1 cellular context compared by ENCODE assay signal in genomic region chr9:87569008-87569908, GRCh38.
TF ChIP-seq lines count a peak whose summit lies in the region.

No MANE protein-coding gene starts in this region.

TF ChIP-seq in HepG2, 621 proteins besides CTCF, POLR2A, EP300 and RAD21 (continued from another document and continues in another):
- TF ChIP-seq ZBTB40 (IDR thresholded peaks at IDR 0.05), result no peak
- TF ChIP-seq ZBTB40 (CRISPR knock-in tag; IDR thresholded peaks at IDR 0.05), result 0 out of 2 replicates have a peak, but pooled peaks have one; percentile 31
- TF ChIP-seq ZNF660 (CRISPR knock-in tag; IDR thresholded peaks at IDR 0.05; ENCODE audit: borderline replicate concordance, low read depth), result no peak
- TF ChIP-seq ZNF136 (CRISPR knock-in tag; IDR thresholded peaks at IDR 0.05; ENCODE audit: low read depth), result no peak
- no peak for TF ChIP-seq TOPORS (CRISPR knock-in tag; IDR thresholded peaks at IDR 0.05)
- peak; percentile 47; the same call in 1 of the 2 replicates for TF ChIP-seq TRIM24 (CRISPR knock-in tag; IDR thresholded peaks at IDR 0.05)
- TF ChIP-seq DMTF1 (CRISPR knock-in tag; IDR thresholded peaks at IDR 0.05), result no peak
- no peak for TF ChIP-seq ZFAT (CRISPR knock-in tag; conservative IDR thresholded peaks at IDR 0.05)
- 0 out of 2 replicates have a peak, but pooled peaks have one; percentile 55 for TF ChIP-seq KDM4B (CRISPR knock-in tag; IDR thresholded peaks at IDR 0.05)
- no peak; the same call in 1 of the 2 replicates for TF ChIP-seq KDM5A (IDR thresholded peaks at IDR 0.05; ENCODE audit: borderline replicate concordance, low read length)
- no peak for TF ChIP-seq NFKB2 (CRISPR knock-in tag; IDR thresholded peaks at IDR 0.05; ENCODE audit: borderline replicate concordance)
- TF ChIP-seq ZNF589 (CRISPR knock-in tag; conservative IDR thresholded peaks at IDR 0.05), result 0 out of 2 replicates have a peak, but pooled peaks have one; percentile 36
- no peak for TF ChIP-seq ARID2 (CRISPR knock-in tag; IDR thresholded peaks at IDR 0.05; ENCODE audit: borderline replicate concordance)
- no peak for TF ChIP-seq RFX1 (IDR thresholded peaks at IDR 0.05)
- TF ChIP-seq ZNF451 (CRISPR knock-in tag; IDR thresholded peaks at IDR 0.05), result no peak
- TF ChIP-seq STAT6 (CRISPR knock-in tag; IDR thresholded peaks at IDR 0.05; ENCODE audit: borderline replicate concordance), result no peak
- no peak for TF ChIP-seq HDAC6 (IDR thresholded peaks at IDR 0.05; ENCODE audit: low read depth, low read length)
- TF ChIP-seq ARNTL (CRISPR knock-in tag; IDR thresholded peaks at IDR 0.05), result no peak; the same call in 1 of the 2 replicates
- peak; percentile 35 for TF ChIP-seq TEAD3 (CRISPR knock-in tag; optimal IDR thresholded peaks at IDR 0.05; ENCODE audit: borderline replicate concordance)
- TF ChIP-seq ZNF512B (CRISPR knock-in tag; IDR thresholded peaks at IDR 0.05; ENCODE audit: borderline replicate concordance), result no peak
- TF ChIP-seq PITX1 (CRISPR knock-in tag; IDR thresholded peaks at IDR 0.05), result peak; percentile 89
- no peak for TF ChIP-seq NR3C1 (CRISPR knock-in tag; IDR thresholded peaks at IDR 0.05)
- peak; percentile 52 for TF ChIP-seq SOX13 (IDR thresholded peaks at IDR 0.05)
- TF ChIP-seq SOX13 (CRISPR knock-in tag; conservative IDR thresholded peaks at IDR 0.05 in 1 of 2, IDR thresholded peaks at IDR 0.05 in 1 of 2), result peak in 1 of 2 experiments; percentile 74; a peak in 2 of 4 replicates
- no peak for TF ChIP-seq ZFP36L1 (CRISPR knock-in tag; IDR thresholded peaks at IDR 0.05)
- TF ChIP-seq GFI1 (CRISPR knock-in tag; IDR thresholded peaks at IDR 0.05; ENCODE audit: borderline replicate concordance), result peak; percentile 75; the same call in 1 of the 2 replicates
- TF ChIP-seq RARA (CRISPR knock-in tag; IDR thresholded peaks at IDR 0.05), result peak; percentile 70
- no peak for TF ChIP-seq ZNF234 (CRISPR knock-in tag; conservative IDR thresholded peaks at IDR 0.05)
- no peak for TF ChIP-seq RELA (CRISPR knock-in tag; IDR thresholded peaks at IDR 0.05)
- TF ChIP-seq ZNF441 (CRISPR knock-in tag; IDR thresholded peaks at IDR 0.05; ENCODE audit: borderline replicate concordance), result no peak
- TF ChIP-seq EZH2 (conservative IDR thresholded peaks at IDR 0.05; ENCODE audit: low read depth, low read length), result no peak
- TF ChIP-seq ZNF513 (CRISPR knock-in tag; conservative IDR thresholded peaks at IDR 0.05), result no peak
- 0 out of 2 replicates have a peak, but pooled peaks have one; percentile 44 for TF ChIP-seq ZNF414 (CRISPR knock-in tag; IDR thresholded peaks at IDR 0.05)
- TF ChIP-seq KLF11 (CRISPR knock-in tag; IDR thresholded peaks at IDR 0.05), result no peak
- no peak for TF ChIP-seq ETS1 (CRISPR knock-in tag; IDR thresholded peaks at IDR 0.05)
- TF ChIP-seq ZFP82 (CRISPR knock-in tag; IDR thresholded peaks at IDR 0.05; ENCODE audit: borderline replicate concordance), result no peak
- TF ChIP-seq TFE3 (CRISPR knock-in tag; IDR thresholded peaks at IDR 0.05), result no peak; the same call in 1 of the 2 replicates
- TF ChIP-seq ZNF558 (CRISPR knock-in tag; IDR thresholded peaks at IDR 0.05; ENCODE audit: borderline replicate concordance), result no peak
